Comparison of ENCODE assay signal across 8 cellular contexts in genomic region chr4:184475096-184475461, GRCh38. TPM values are rescaled to one million over a fixed set of nuclear protein-coding genes. Genes with fewer than 3 reads are reported as not detected.
DNase-seq lines count a peak whose midpoint lies in the region; ATAC-seq and TF ChIP-seq lines count a peak whose summit lies in the region.

No MANE protein-coding gene starts in this region.

- no peaks in the 10 kb centered on the region for H4K20me1 ChIP-seq in OCI-LY1 (ENCODE audit: insufficient read depth, low read length)

- peaks cover 4% of the 10 kb centered on the region; the same call in 1 of the 2 replicates for H3F3A ChIP-seq in OCI-LY1 (ENCODE audit: insufficient read depth, low read length)

- H3K9me3 ChIP-seq in OCI-LY1 (ENCODE audit: low read length): no peaks in the 10 kb centered on the region
- H3K9me3 ChIP-seq in upper lobe of left lung: no peaks in the 10 kb centered on the region

- no peak for TF ChIP-seq POLR2A in upper lobe of left lung (IDR thresholded peaks at IDR 0.05)

- H3K9me2 ChIP-seq in OCI-LY1 (ENCODE audit: low read depth, low read length): no peaks in the 10 kb centered on the region

- H3K36me3 ChIP-seq in OCI-LY1 (ENCODE audit: insufficient read depth, low read length) (peaks cover 4% of the 10 kb centered on the region; the same call in 1 of the 2 replicates), upper lobe of left lung (no peaks in the 10 kb centered on the region)

- H3K4me2 ChIP-seq in OCI-LY1 (ENCODE audit: low read length): peak overlapping the region; percentile 85

- no peak for TF ChIP-seq CTCF in OCI-LY1 (IDR thresholded peaks at IDR 0.05; ENCODE audit: low read length)
- no peak for TF ChIP-seq CTCF in upper lobe of left lung (IDR thresholded peaks at IDR 0.05)

- H3K27me3 ChIP-seq in OCI-LY1 (ENCODE audit: insufficient read depth, low read length) (no peaks in the 10 kb centered on the region), upper lobe of left lung (no peaks in the 10 kb centered on the region)

- WGBS in upper lobe of left lung, 2 donors: 0 to 1% methylated on average over 12 to 16 of the region's 17 CpGs

- H3K27ac ChIP-seq in OCI-LY1 (ENCODE audit: low read depth, low read length, poor library complexity, severe bottlenecking) (peak overlapping the region; percentile 62), upper lobe of left lung (peak overlapping the region; percentile 94 to 99 (median 97))

- H3K9ac ChIP-seq in OCI-LY1 (ENCODE audit: low read length): peak overlapping the region; percentile 93

- peak overlapping the region; percentile 96 for H3K4me3 ChIP-seq in OCI-LY1 (ENCODE audit: low read depth, low read length, poor library complexity, severe bottlenecking)
- peak overlapping the region; percentile 64 to 87 (median 72) for H3K4me3 ChIP-seq in upper lobe of left lung

- TF ChIP-seq EP300 in upper lobe of left lung (IDR thresholded peaks at IDR 0.05): no peak

- ATAC-seq in HG02610 (IDR thresholded peaks at IDR 0.05; ENCODE audit: unreplicated experiment): peak; percentile 14
- peak in 1 of 2 donors; percentile 51 for ATAC-seq in upper lobe of left lung (ENCODE audit: low FRiP score in 2 of 2)

- H3K79me2 ChIP-seq in OCI-LY1 (ENCODE audit: insufficient read depth, low read length): peaks cover 36% of the 10 kb centered on the region

- peaks cover 53% of the 10 kb centered on the region for H3K4me1 ChIP-seq in OCI-LY1 (ENCODE audit: insufficient read depth, low read length, severe bottlenecking)
- peaks cover 47 to 60% (median 52%) of the 10 kb centered on the region in 4 donors for H3K4me1 ChIP-seq in upper lobe of left lung

- no peak overlapping the region for H2AFZ ChIP-seq in OCI-LY1 (ENCODE audit: low read length)

- DNase-seq in NCI-H187 (lab: John Stamatoyannopoulos, UW) (peak; percentile 11 to 13), NCI-H187 treated with DMSO at 0.1 percent for 48 hours (lab: John Stamatoyannopoulos, UW) (no peak), foreskin melanocyte (peak; percentile 24), occipital lobe (lab: John Stamatoyannopoulos, UW) (peak; percentile 35), upper lobe of left lung (peak in 1 of 2 donors; percentile 60)
- DNase-seq in activated gamma-delta T cell treated with anti-CD3 and anti-CD28 coated beads, Interleukin-2, amount 50 U/mL, for 16 hours (ENCODE audit: low read depth): peak; percentile 32

RNA-seq across cellular contexts. Expression of gene IRF2, which starts 0.7 kb away (rescaled TPM):
- 9.4 TPM for total RNA-seq in occipital lobe
- 10 to 100 TPM; 25.5 to 46.1 (median 41.7) TPM for total RNA-seq in upper lobe of left lung
